Comparison of ENCODE assay signal across 1 cellular context in genomic region chr3:49723631-49724551, GRCh38.
TF ChIP-seq lines count a peak whose summit lies in the region.

GMPPB (minus strand) TSS chr3:49723951; CDS start chr3:49723726, 225 bp downstream.

TF ChIP-seq in GM12878, 131 proteins besides CTCF, POLR2A, EP300 and RAD21 (continued from another document and continues in another):
- TF ChIP-seq, protein P1, sequence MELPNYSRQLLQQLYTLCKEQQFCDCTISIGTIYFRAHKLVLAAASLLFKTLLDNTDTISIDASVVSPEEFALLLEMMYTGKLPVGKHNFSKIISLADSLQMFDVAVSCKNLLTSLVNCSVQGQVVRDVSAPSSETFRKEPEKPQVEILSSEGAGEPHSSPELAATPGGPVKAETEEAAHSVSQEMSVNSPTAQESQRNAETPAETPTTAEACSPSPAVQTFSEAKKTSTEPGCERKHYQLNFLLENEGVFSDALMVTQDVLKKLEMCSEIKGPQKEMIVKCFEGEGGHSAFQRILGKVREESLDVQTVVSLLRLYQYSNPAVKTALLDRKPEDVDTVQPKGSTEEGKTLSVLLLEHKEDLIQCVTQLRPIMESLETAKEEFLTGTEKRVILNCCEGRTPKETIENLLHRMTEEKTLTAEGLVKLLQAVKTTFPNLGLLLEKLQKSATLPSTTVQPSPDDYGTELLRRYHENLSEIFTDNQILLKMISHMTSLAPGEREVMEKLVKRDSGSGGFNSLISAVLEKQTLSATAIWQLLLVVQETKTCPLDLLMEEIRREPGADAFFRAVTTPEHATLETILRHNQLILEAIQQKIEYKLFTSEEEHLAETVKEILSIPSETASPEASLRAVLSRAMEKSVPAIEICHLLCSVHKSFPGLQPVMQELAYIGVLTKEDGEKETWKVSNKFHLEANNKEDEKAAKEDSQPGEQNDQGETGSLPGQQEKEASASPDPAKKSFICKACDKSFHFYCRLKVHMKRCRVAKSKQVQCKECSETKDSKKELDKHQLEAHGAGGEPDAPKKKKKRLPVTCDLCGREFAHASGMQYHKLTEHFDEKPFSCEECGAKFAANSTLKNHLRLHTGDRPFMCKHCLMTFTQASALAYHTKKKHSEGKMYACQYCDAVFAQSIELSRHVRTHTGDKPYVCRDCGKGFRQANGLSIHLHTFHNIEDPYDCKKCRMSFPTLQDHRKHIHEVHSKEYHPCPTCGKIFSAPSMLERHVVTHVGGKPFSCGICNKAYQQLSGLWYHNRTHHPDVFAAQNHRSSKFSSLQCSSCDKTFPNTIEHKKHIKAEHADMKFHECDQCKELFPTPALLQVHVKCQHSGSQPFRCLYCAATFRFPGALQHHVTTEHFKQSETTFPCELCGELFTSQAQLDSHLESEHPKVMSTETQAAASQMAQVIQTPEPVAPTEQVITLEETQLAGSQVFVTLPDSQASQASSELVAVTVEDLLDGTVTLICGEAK (IDR thresholded peaks at IDR 0.05; ENCODE audit: borderline replicate concordance) = no peak
- TF ChIP-seq, protein P2, sequence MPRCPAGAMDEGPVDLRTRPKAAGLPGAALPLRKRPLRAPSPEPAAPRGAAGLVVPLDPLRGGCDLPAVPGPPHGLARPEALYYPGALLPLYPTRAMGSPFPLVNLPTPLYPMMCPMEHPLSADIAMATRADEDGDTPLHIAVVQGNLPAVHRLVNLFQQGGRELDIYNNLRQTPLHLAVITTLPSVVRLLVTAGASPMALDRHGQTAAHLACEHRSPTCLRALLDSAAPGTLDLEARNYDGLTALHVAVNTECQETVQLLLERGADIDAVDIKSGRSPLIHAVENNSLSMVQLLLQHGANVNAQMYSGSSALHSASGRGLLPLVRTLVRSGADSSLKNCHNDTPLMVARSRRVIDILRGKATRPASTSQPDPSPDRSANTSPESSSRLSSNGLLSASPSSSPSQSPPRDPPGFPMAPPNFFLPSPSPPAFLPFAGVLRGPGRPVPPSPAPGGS (IDR thresholded peaks at IDR 0.05; ENCODE audit: borderline replicate concordance, insufficient read depth, low read depth, low read length, poor library complexity, severe bottlenecking) = peak; percentile 26
- TF ChIP-seq HDAC2 (IDR thresholded peaks at IDR 0.05) = no peak
- no peak for TF ChIP-seq IKZF2 (IDR thresholded peaks at IDR 0.05)
- no peak for TF ChIP-seq GABPA (IDR thresholded peaks at IDR 0.05; ENCODE audit: low read depth)
- no peak; the same call in 1 of the 2 replicates for TF ChIP-seq HCFC1 (IDR thresholded peaks at IDR 0.05; ENCODE audit: low read length)
- TF ChIP-seq, protein P3, sequence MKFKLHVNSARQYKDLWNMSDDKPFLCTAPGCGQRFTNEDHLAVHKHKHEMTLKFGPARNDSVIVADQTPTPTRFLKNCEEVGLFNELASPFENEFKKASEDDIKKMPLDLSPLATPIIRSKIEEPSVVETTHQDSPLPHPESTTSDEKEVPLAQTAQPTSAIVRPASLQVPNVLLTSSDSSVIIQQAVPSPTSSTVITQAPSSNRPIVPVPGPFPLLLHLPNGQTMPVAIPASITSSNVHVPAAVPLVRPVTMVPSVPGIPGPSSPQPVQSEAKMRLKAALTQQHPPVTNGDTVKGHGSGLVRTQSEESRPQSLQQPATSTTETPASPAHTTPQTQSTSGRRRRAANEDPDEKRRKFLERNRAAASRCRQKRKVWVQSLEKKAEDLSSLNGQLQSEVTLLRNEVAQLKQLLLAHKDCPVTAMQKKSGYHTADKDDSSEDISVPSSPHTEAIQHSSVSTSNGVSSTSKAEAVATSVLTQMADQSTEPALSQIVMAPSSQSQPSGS (IDR thresholded peaks at IDR 0.05; ENCODE audit: low read length) = no peak
- no peak for TF ChIP-seq KAT2A (conservative IDR thresholded peaks at IDR 0.05; ENCODE audit: control insufficient read depth, low read depth, low read length)
- 0 out of 2 replicates have a peak, but pooled peaks have one; percentile 6 for TF ChIP-seq TCF3 (IDR thresholded peaks at IDR 0.05; ENCODE audit: borderline replicate concordance, insufficient read depth, low read depth, low read length)
- TF ChIP-seq POU2F2 (IDR thresholded peaks at IDR 0.05; ENCODE audit: borderline replicate concordance, low read depth, low read length) = no peak
- TF ChIP-seq, protein P4, sequence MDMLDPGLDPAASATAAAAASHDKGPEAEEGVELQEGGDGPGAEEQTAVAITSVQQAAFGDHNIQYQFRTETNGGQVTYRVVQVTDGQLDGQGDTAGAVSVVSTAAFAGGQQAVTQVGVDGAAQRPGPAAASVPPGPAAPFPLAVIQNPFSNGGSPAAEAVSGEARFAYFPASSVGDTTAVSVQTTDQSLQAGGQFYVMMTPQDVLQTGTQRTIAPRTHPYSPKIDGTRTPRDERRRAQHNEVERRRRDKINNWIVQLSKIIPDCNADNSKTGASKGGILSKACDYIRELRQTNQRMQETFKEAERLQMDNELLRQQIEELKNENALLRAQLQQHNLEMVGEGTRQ (IDR thresholded peaks at IDR 0.05; ENCODE audit: borderline replicate concordance, low read depth, low read length) = no peak
- TF ChIP-seq ZBTB33 (IDR thresholded peaks at IDR 0.05) = no peak
- no peak for TF ChIP-seq E2F8 (IDR thresholded peaks at IDR 0.05; ENCODE audit: low read depth, partially characterized antibody)
- peak; percentile 88 for TF ChIP-seq SIN3A (IDR thresholded peaks at IDR 0.05; ENCODE audit: low read depth, low read length)
- TF ChIP-seq BHLHE40 (IDR thresholded peaks at IDR 0.05; ENCODE audit: borderline replicate concordance in 1 of 2, low read depth in 2 of 2, low read length in 1 of 2) = peak in 1 of 2 experiments; percentile 50; a peak in 1 of 4 replicates
- TF ChIP-seq STAT1 (conservative IDR thresholded peaks at IDR 0.05) = peak; percentile 23; the same call in 1 of the 2 replicates
- peak; percentile 32 for TF ChIP-seq E4F1 (IDR thresholded peaks at IDR 0.05; ENCODE audit: borderline replicate concordance, partially characterized antibody)
- TF ChIP-seq WRNIP1 (IDR thresholded peaks at IDR 0.05; ENCODE audit: borderline replicate concordance, low read depth, low read length) = no peak
- no peak for TF ChIP-seq ZBTB4 (CRISPR knock-in tag; IDR thresholded peaks at IDR 0.05)
- peak; percentile 84; the same call in 1 of the 2 replicates for TF ChIP-seq SMARCA5 (IDR thresholded peaks at IDR 0.05)
- TF ChIP-seq, protein P5, sequence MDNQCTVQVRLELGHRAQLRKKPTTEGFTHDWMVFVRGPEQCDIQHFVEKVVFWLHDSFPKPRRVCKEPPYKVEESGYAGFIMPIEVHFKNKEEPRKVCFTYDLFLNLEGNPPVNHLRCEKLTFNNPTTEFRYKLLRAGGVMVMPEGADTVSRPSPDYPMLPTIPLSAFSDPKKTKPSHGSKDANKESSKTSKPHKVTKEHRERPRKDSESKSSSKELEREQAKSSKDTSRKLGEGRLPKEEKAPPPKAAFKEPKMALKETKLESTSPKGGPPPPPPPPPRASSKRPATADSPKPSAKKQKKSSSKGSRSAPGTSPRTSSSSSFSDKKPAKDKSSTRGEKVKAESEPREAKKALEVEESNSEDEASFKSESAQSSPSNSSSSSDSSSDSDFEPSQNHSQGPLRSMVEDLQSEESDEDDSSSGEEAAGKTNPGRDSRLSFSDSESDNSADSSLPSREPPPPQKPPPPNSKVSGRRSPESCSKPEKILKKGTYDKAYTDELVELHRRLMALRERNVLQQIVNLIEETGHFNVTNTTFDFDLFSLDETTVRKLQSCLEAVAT (IDR thresholded peaks at IDR 0.05) = no peak; the same call in 1 of the 2 replicates
- TF ChIP-seq, protein P6, sequence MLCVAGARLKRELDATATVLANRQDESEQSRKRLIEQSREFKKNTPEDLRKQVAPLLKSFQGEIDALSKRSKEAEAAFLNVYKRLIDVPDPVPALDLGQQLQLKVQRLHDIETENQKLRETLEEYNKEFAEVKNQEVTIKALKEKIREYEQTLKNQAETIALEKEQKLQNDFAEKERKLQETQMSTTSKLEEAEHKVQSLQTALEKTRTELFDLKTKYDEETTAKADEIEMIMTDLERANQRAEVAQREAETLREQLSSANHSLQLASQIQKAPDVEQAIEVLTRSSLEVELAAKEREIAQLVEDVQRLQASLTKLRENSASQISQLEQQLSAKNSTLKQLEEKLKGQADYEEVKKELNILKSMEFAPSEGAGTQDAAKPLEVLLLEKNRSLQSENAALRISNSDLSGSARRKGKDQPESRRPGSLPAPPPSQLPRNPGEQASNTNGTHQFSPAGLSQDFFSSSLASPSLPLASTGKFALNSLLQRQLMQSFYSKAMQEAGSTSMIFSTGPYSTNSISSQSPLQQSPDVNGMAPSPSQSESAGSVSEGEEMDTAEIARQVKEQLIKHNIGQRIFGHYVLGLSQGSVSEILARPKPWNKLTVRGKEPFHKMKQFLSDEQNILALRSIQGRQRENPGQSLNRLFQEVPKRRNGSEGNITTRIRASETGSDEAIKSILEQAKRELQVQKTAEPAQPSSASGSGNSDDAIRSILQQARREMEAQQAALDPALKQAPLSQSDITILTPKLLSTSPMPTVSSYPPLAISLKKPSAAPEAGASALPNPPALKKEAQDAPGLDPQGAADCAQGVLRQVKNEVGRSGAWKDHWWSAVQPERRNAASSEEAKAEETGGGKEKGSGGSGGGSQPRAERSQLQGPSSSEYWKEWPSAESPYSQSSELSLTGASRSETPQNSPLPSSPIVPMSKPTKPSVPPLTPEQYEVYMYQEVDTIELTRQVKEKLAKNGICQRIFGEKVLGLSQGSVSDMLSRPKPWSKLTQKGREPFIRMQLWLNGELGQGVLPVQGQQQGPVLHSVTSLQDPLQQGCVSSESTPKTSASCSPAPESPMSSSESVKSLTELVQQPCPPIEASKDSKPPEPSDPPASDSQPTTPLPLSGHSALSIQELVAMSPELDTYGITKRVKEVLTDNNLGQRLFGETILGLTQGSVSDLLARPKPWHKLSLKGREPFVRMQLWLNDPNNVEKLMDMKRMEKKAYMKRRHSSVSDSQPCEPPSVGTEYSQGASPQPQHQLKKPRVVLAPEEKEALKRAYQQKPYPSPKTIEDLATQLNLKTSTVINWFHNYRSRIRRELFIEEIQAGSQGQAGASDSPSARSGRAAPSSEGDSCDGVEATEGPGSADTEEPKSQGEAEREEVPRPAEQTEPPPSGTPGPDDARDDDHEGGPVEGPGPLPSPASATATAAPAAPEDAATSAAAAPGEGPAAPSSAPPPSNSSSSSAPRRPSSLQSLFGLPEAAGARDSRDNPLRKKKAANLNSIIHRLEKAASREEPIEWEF (IDR thresholded peaks at IDR 0.05; ENCODE audit: insufficient replicate concordance, low read depth, low read length) = no peak
- no peak for TF ChIP-seq MEF2B (IDR thresholded peaks at IDR 0.05; ENCODE audit: partially characterized antibody, poor library complexity, severe bottlenecking)
